ENCODE assay signal across 8 cellular contexts in genomic region chr7:1883031-1883761, GRCh38.
DNase-seq lines count a peak whose midpoint lies in the region; ATAC-seq and TF ChIP-seq lines count a peak whose summit lies in the region.

No MANE protein-coding gene starts in this region.

- H3K9me3 ChIP-seq in mesenchymal stem cell (ENCODE audit: control insufficient read depth, low read length): no peaks in the 10 kb centered on the region

- in situ Hi-C loops in astrocyte of the cerebellum (cut with HindIII; ENCODE audit: low sequenced_read_pairs): no loop called here

- H4K91ac ChIP-seq in mesenchymal stem cell (ENCODE audit: low read length): no peak overlapping the region

- H2BK120ac ChIP-seq in mesenchymal stem cell (ENCODE audit: low read depth, low read length): no peak overlapping the region

- DNase-seq in Daoy (ENCODE audit: low read depth) (peak; percentile 96), M059J (ENCODE audit: low read depth) (peak; percentile 98), astrocyte of the cerebellum (ENCODE audit: low read depth) (peak; percentile 18), mesenchymal stem cell (peak; percentile 80), HuH-7.5 (ENCODE audit: low spot score) (no peak)

- H3K9ac ChIP-seq in mesenchymal stem cell (ENCODE audit: low read length): peak overlapping the region; percentile 24

- no peak overlapping the region for H2BK15ac ChIP-seq in mesenchymal stem cell (ENCODE audit: low read depth, poor library complexity, severe bottlenecking)

- no peak overlapping the region for H3K27ac ChIP-seq in mesenchymal stem cell (ENCODE audit: low read length, poor library complexity, severe bottlenecking)

- peaks cover 28% of the 10 kb centered on the region for H3K4me1 ChIP-seq in mesenchymal stem cell (ENCODE audit: control insufficient read depth, insufficient read depth, low read depth, low read length)

- no peak overlapping the region for H2AK5ac ChIP-seq in mesenchymal stem cell (ENCODE audit: low read length, severe bottlenecking)

- peaks cover 10% of the 10 kb centered on the region for H3K79me1 ChIP-seq in mesenchymal stem cell (replicated peaks; ENCODE audit: low read length, poor library complexity, severe bottlenecking)

- WGBS in mesenchymal stem cell: 31% methylated on average over 18 of the region's 18 CpGs

- H3K4ac ChIP-seq in mesenchymal stem cell (ENCODE audit: low read depth in 1 of 2, low read length in 2 of 2): no peak overlapping the region

- ATAC-seq in HG03354 (IDR thresholded peaks at IDR 0.05; ENCODE audit: poor library complexity, severe bottlenecking, unreplicated experiment): no peak
- no peak for ATAC-seq in activated CD4-positive, CD25-positive, alpha-beta regulatory T cell treated with anti-CD3 and anti-CD28 coated beads, Interleukin-2, amount 50 U/mL, for 24 hours
- no peak for ATAC-seq in GM21528 (IDR thresholded peaks at IDR 0.05; ENCODE audit: low FRiP score, unreplicated experiment)

- H3K4me3 ChIP-seq in astrocyte of the cerebellum (ENCODE audit: low read depth, low read length) (no peak overlapping the region), mesenchymal stem cell (ENCODE audit: insufficient read depth in 1 of 2, low read depth in 1 of 2, low read length in 2 of 2) (peak overlapping the region in 1 of 2 experiments; percentile 37)

- no peak overlapping the region for H3K23ac ChIP-seq in mesenchymal stem cell (ENCODE audit: low read length in 2 of 2)

- H2AFZ ChIP-seq in mesenchymal stem cell (ENCODE audit: low read depth, low read length): no peak overlapping the region

- no peak overlapping the region for H3K14ac ChIP-seq in mesenchymal stem cell (ENCODE audit: low read length in 2 of 2)

- no peak overlapping the region for H2BK5ac ChIP-seq in mesenchymal stem cell (ENCODE audit: low read depth, low read length, poor library complexity, severe bottlenecking)

- no peak overlapping the region for H4K8ac ChIP-seq in mesenchymal stem cell (ENCODE audit: low read length)

- no peak overlapping the region for H2BK12ac ChIP-seq in mesenchymal stem cell (ENCODE audit: low read length in 2 of 2)

- no peak for TF ChIP-seq CTCF in astrocyte of the cerebellum (IDR thresholded peaks at IDR 0.05; ENCODE audit: low read depth, low read length, missing control alignments)

- peaks cover 15 to 37% of the 10 kb centered on the region in 2 experiments for H3K36me3 ChIP-seq in mesenchymal stem cell (ENCODE audit: control insufficient read depth in 1 of 2, insufficient read depth in 2 of 2, low read depth in 1 of 2, low read length in 2 of 2)

- H3K4me2 ChIP-seq in mesenchymal stem cell (ENCODE audit: low read length, poor library complexity, severe bottlenecking): peak overlapping the region; percentile 14

- no peak overlapping the region for H3K18ac ChIP-seq in mesenchymal stem cell (ENCODE audit: low read depth in 1 of 2, low read length in 2 of 2)

- no peaks in the 10 kb centered on the region for H3K27me3 ChIP-seq in mesenchymal stem cell (ENCODE audit: control insufficient read depth in 1 of 2, insufficient read depth in 1 of 2, low read length in 2 of 2)
